In the genomic region with DNA sequence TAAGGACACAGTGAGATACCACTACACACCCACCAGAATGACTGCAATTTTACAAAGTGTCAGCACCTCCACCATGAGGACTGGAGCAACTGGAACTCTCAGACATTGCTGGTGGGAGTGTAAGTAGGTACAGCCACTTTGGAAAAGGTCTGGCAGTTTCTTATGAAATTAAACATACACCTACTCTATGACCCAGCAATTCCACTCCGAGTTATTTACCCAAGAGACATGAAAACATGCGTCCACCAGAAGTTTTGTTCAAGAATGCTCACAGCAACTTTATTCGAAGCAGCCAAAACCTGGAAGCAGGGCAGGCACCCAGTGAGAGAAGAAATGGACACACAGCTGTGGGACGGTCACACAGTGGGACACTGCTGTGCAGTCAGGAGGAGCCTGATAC, we compare ENCODE assay signal across 38 cellular contexts.
"Had no signal": no experiment of that assay in that cellular context is flagged by ENCODE, and none has a peak within 500 bp of the region (broad histone marks: within the 10 kb centered on the region; RNA-seq: fewer than 3 reads in every experiment).

No MANE protein-coding gene starts in this region.

- H3K27me3 Mint-ChIP-seq: activated B cell treated with CpG ODN at 0.5 μM for 24 hours; activated CD4-positive, alpha-beta memory T cell treated with anti-CD3 and anti-CD28 coated beads for 36 hours; activated CD4-positive, alpha-beta T cell treated with anti-CD3 and anti-CD28 coated beads, Interleukin-2, amount 10 ng/mL, durations not matched to agents 24 days and 14 days; activated T-helper 17 cell treated with anti-CD3 and anti-CD28 coated beads, Interleukin-2, amount 50 U/mL, for 72 hours had no signal

- H3K4me1 Mint-ChIP-seq: activated B cell treated with CpG ODN at 0.5 μM for 24 hours; activated CD4-positive, alpha-beta T cell treated with anti-CD3 and anti-CD28 coated beads, Interleukin-2, amount 10 ng/mL, durations not matched to agents 24 days and 14 days; activated naive CD8-positive, alpha-beta T cell treated with anti-CD3 and anti-CD28 coated beads for 36 hours; activated T-helper 17 cell treated with anti-CD3 and anti-CD28 coated beads, Interleukin-2, amount 50 U/mL, for 72 hours; central memory CD8-positive, alpha-beta T cell had no signal

- H3K27ac ChIP-seq: adrenal gland, cardiac muscle cell, VCaP had no signal

- H3K27ac Mint-ChIP-seq: activated B cell treated with CpG ODN at 0.5 μM for 24 hours; activated CD4-positive, alpha-beta memory T cell treated with anti-CD3 and anti-CD28 coated beads for 36 hours; activated CD4-positive, alpha-beta T cell treated with anti-CD3 and anti-CD28 coated beads, Interleukin-2, amount 10 ng/mL, durations not matched to agents 24 days and 14 days; activated CD8-positive, alpha-beta T cell treated with anti-CD3 and anti-CD28 coated beads for 36 hours; activated naive CD4-positive, alpha-beta T cell treated with anti-CD3 and anti-CD28 coated beads for 36 hours; activated naive CD4-positive, alpha-beta T cell treated with anti-CD3 and anti-CD28 coated beads, Interleukin-2, amount 50 U/mL, for 72 hours; activated naive CD8-positive, alpha-beta T cell treated with anti-CD3 and anti-CD28 coated beads for 36 hours; activated T-cell treated with anti-CD3 and anti-CD28 coated beads, Interleukin-2, amount 50 U/mL, for 72 hours; activated T-helper 1 cell treated with anti-CD3 and anti-CD28 coated beads, Interleukin-12 subunit alpha, Interleukin-12 subunit beta, Interleukin-2, Interleukin-4 antibody, amounts not matched to agents 30 ng/mL and 10 ng/mL and 1 ng/mL, durations not matched to agents 14 hours and 24 hours and 36 hours; activated T-helper 17 cell treated with anti-CD3 and anti-CD28 coated beads, Interleukin-2, amount 50 U/mL, for 72 hours; T-helper 1 cell treated with Interleukin-12 subunit alpha and Interleukin-12 subunit beta and Interleukin-4 antibody, amounts not matched to agents 30 μg/mL and 1 μg/mL, for 36 hours; T-helper 2 cell treated with Interferon-gamma antibody and Interleukin-4, amounts not matched to agents 5 μg/mL and 100 μg/mL, for 36 hours had no signal

- DNase-seq: activated B cell treated with CpG ODN at 0.5 μM for 24 hours; activated CD4-positive, alpha-beta memory T cell treated with anti-CD3 and anti-CD28 coated beads for 36 hours; activated CD4-positive, alpha-beta T cell treated with anti-CD3 and anti-CD28 coated beads for 4 hours; activated CD4-positive, alpha-beta T cell treated with anti-CD3 and anti-CD28 coated beads, Interleukin-2, amount 10 ng/mL, durations not matched to agents 24 days and 14 days; activated CD4-positive, alpha-beta T cell treated with anti-CD3 and anti-CD28 coated beads, Interleukin-2, amount 50 U/mL, for 1 hour; activated CD4-positive, alpha-beta T cell treated with anti-CD3 and anti-CD28 coated beads, Interleukin-2, amount 50 U/mL, for 4 hours; activated CD4-positive, CD25-positive, alpha-beta regulatory T cell treated with anti-CD3 and anti-CD28 coated beads, Interleukin-2, amount 50 U/mL, for 72 hours; activated CD8-positive, alpha-beta memory T cell treated with anti-CD3 and anti-CD28 coated beads, Interleukin-2, amount 50 U/mL, for 4 hours; activated CD8-positive, alpha-beta T cell treated with anti-CD3 and anti-CD28 coated beads for 36 hours; activated effector memory CD4-positive, alpha-beta T cell treated with anti-CD3 and anti-CD28 coated beads, Interleukin-2, amount 50 U/mL, for 16 hours; activated gamma-delta T cell treated with Interleukin-2 at 50 U/mL for 16 hours; activated naive CD4-positive, alpha-beta T cell; activated naive CD4-positive, alpha-beta T cell treated with anti-CD3 and anti-CD28 coated beads for 36 hours; activated naive CD8-positive, alpha-beta T cell treated with anti-CD3 and anti-CD28 coated beads for 36 hours; activated T-cell treated with anti-CD3 and anti-CD28 coated beads for 4 hours; activated T-cell treated with anti-CD3 and anti-CD28 coated beads, Interleukin-2, amount 50 U/mL, for 1 hour; activated T-cell treated with anti-CD3 and anti-CD28 coated beads, Interleukin-2, amount 50 U/mL, for 4 hours; activated T-cell treated with anti-CD3 and anti-CD28 coated beads, Interleukin-2, amount 50 U/mL, for 72 hours; adrenal gland; amniotic stem cell; aorta; body of pancreas; caudate nucleus; cerebellar nuclear complex; T-helper 1 cell; T-helper 2 cell; T-helper 9 cell had no signal

- ATAC-seq: activated CD8-positive, alpha-beta T cell treated with anti-CD3 and anti-CD28 coated beads for 36 hours; activated naive CD4-positive, alpha-beta T cell treated with anti-CD3 and anti-CD28 coated beads, Interleukin-2, amount 50 U/mL, for 72 hours; activated T-cell treated with anti-CD3 and anti-CD28 coated beads, Interleukin-2, amount 50 U/mL, for 4 hours; activated T-cell treated with anti-CD3 and anti-CD28 coated beads, Interleukin-2, amount 50 U/mL, for 72 hours; activated T-helper 17 cell treated with anti-CD3 and anti-CD28 coated beads, Interleukin-2, amount 50 U/mL, for 72 hours; body of pancreas had no signal

- H3K36me3 Mint-ChIP-seq: activated CD4-positive, alpha-beta memory T cell treated with anti-CD3 and anti-CD28 coated beads for 36 hours; activated naive CD4-positive, alpha-beta T cell treated with anti-CD3 and anti-CD28 coated beads, Interleukin-2, amount 50 U/mL, for 72 hours; activated naive CD8-positive, alpha-beta T cell treated with anti-CD3 and anti-CD28 coated beads for 36 hours had no signal

- H3K9me3 Mint-ChIP-seq: activated B cell treated with CpG ODN at 0.5 μM for 24 hours; activated CD8-positive, alpha-beta T cell treated with anti-CD3 and anti-CD28 coated beads for 36 hours; activated naive CD4-positive, alpha-beta T cell treated with anti-CD3 and anti-CD28 coated beads for 36 hours; activated naive CD8-positive, alpha-beta T cell treated with anti-CD3 and anti-CD28 coated beads for 36 hours; activated T-helper 1 cell treated with anti-CD3 and anti-CD28 coated beads, Interleukin-12 subunit alpha, Interleukin-12 subunit beta, Interleukin-2, Interleukin-4 antibody, amounts not matched to agents 30 ng/mL and 10 ng/mL and 1 ng/mL, durations not matched to agents 14 hours and 24 hours and 36 hours; activated T-helper 17 cell treated with anti-CD3 and anti-CD28 coated beads, Interleukin-2, amount 50 U/mL, for 72 hours; T-helper 1 cell treated with Interleukin-12 subunit alpha and Interleukin-12 subunit beta and Interleukin-4 antibody, amounts not matched to agents 30 μg/mL and 1 μg/mL, for 36 hours; T-helper 2 cell treated with Interferon-gamma antibody and Interleukin-4, amounts not matched to agents 5 μg/mL and 100 μg/mL, for 36 hours had no signal

- FAIRE-seq: astrocyte, bronchial epithelial cell, TTC549 had no signal

- H3K4me3 ChIP-seq: adrenal gland, body of pancreas, cardiac muscle cell had no signal

- H3K9me3 ChIP-seq: adrenal gland, body of pancreas had no signal

- H3K36me3 ChIP-seq: adrenal gland, cardiac muscle cell had no signal

- H3K27me3 ChIP-seq: adrenal gland, body of pancreas, cardiac muscle cell had no signal

- H3K4me1 ChIP-seq: adrenal gland had no signal

- H3K4me3 Mint-ChIP-seq: activated B cell treated with CpG ODN at 0.5 μM for 24 hours; activated CD4-positive, alpha-beta memory T cell treated with anti-CD3 and anti-CD28 coated beads for 36 hours; activated CD4-positive, alpha-beta T cell treated with anti-CD3 and anti-CD28 coated beads, Interleukin-2, amount 10 ng/mL, durations not matched to agents 24 days and 14 days; activated CD8-positive, alpha-beta T cell treated with anti-CD3 and anti-CD28 coated beads for 36 hours; activated naive CD4-positive, alpha-beta T cell treated with anti-CD3 and anti-CD28 coated beads for 36 hours; activated naive CD8-positive, alpha-beta T cell treated with anti-CD3 and anti-CD28 coated beads for 36 hours; activated T-cell treated with anti-CD3 and anti-CD28 coated beads, Interleukin-2, amount 50 U/mL, for 4 hours; activated T-cell treated with anti-CD3 and anti-CD28 coated beads, Interleukin-2, amount 50 U/mL, for 72 hours; activated T-helper 1 cell treated with anti-CD3 and anti-CD28 coated beads, Interleukin-12 subunit alpha, Interleukin-12 subunit beta, Interleukin-2, Interleukin-4 antibody, amounts not matched to agents 30 ng/mL and 10 ng/mL and 1 ng/mL, durations not matched to agents 14 hours and 24 hours and 36 hours; activated T-helper 17 cell treated with anti-CD3 and anti-CD28 coated beads, Interleukin-2, amount 50 U/mL, for 72 hours; central memory CD8-positive, alpha-beta T cell; T-helper 1 cell treated with Interleukin-12 subunit alpha and Interleukin-12 subunit beta and Interleukin-4 antibody, amounts not matched to agents 30 μg/mL and 1 μg/mL, for 36 hours; T-helper 2 cell treated with Interferon-gamma antibody and Interleukin-4, amounts not matched to agents 5 μg/mL and 100 μg/mL, for 36 hours had no signal
